21 cellular contexts compared by ENCODE assay signal in the genomic region with DNA sequence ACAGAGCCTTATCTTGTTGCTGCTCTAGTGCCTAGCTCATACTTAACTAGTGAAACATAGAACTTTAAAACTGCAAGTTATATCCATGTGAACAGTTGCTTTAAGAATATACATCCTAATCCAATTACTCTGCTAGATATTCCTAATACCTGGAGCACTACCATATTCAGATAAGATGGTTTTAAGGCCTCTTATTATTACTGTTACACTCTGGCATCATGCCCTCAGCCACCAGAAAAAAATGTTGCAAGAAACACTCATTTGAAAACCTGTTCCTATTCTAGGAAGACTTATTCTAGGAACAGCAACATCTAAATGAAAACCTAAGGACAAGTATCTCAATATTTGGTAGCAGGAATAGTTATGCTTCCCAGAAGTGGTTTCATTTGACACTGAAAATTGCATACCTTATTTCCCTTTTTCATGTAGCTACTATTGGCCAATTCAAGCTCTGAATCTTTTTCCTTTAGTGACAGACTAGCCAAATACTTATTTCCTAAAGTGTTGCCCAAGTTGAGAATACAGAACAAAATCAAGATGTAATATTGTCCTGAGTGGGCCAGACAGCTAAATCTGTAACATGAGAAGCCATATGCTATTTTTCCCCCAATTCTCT. TPM values are rescaled to one million over a fixed set of nuclear protein-coding genes. Genes with fewer than 3 reads are reported as not detected.
"Had no signal": no experiment of that assay in that cellular context is flagged by ENCODE, and none has a peak within 500 bp of the region (broad histone marks: within the 10 kb centered on the region; RNA-seq: fewer than 3 reads in every experiment).

No MANE protein-coding gene starts in this region.

- H3K27ac Mint-ChIP-seq: activated CD4-positive, alpha-beta T cell treated with anti-CD3 and anti-CD28 coated beads, Interleukin-2, amount 10 ng/mL, durations not matched to agents 24 days and 14 days; nephron had no signal

- H3K4me3 Mint-ChIP-seq: activated CD4-positive, alpha-beta T cell treated with anti-CD3 and anti-CD28 coated beads, Interleukin-2, amount 10 ng/mL, durations not matched to agents 24 days and 14 days; memory B cell; nephron had no signal

- H3K9me3 ChIP-seq: ascending aorta, breast epithelium, esophagus squamous epithelium, right atrium auricular region, tibial artery, uterus had no signal

- DNase-seq: activated CD4-positive, alpha-beta T cell treated with anti-CD3 and anti-CD28 coated beads, Interleukin-2, amount 10 ng/mL, durations not matched to agents 24 days and 14 days; activated CD4-positive, CD25-positive, alpha-beta regulatory T cell; activated gamma-delta T cell treated with Interleukin-2 at 50 U/mL for 16 hours; activated T-cell treated with anti-CD3 and anti-CD28 coated beads, Interleukin-2, amount 50 U/mL, for 48 hours; cerebellar nuclear complex; effector CD8-positive, alpha-beta T cell; esophagus squamous epithelium; glutamatergic neuron; hypothalamus; left ventricle myocardium superior; occipital lobe; stimulated activated CD4-positive, alpha-beta T cell treated with anti-CD3 and anti-CD28 coated beads, Interleukin-15, amount 100 ng/mL, for 24 hours; stimulated activated CD4-positive, alpha-beta T cell treated with anti-CD3 and anti-CD28 coated beads, Interleukin-4, amount 100 ng/mL, for 1 hour; stimulated activated naive CD4-positive, alpha-beta T cell; tibial artery; uterus had no signal

- H3K27me3 Mint-ChIP-seq: activated CD4-positive, alpha-beta T cell treated with anti-CD3 and anti-CD28 coated beads, Interleukin-2, amount 10 ng/mL, durations not matched to agents 24 days and 14 days; memory B cell had no signal

- H3K9me3 Mint-ChIP-seq: activated CD4-positive, alpha-beta T cell treated with anti-CD3 and anti-CD28 coated beads, Interleukin-2, amount 10 ng/mL, durations not matched to agents 24 days and 14 days; memory B cell; nephron had no signal

- ATAC-seq: left ventricle myocardium superior had no signal

RNA-seq across cellular contexts. Expression of gene MTFR2, which starts 4.8 kb away (rescaled TPM):
- total RNA-seq: ascending aorta had no signal
